In the genomic region with DNA sequence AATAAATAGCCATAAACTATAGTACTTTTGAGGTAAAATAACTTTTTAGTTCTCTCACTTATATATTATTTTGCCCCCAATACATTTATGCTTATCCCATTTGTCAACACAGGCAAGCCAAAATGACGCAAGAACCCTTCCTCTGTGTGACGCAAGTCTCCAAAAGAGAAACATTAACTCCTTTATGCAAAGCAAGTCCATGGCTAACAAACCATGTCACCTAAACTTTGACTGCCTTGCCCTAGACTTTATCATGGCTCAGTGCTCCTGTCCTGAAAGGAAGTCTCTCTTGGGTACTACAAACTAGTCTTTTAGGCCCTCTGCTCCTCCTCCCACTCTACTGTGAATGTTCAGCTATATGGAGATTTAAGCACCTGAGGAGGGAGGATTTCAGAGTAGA, we compare ENCODE assay signal across 26 cellular contexts.
"Had no signal": no experiment of that assay in that cellular context is flagged by ENCODE, and none has a peak within 500 bp of the region (broad histone marks: within the 10 kb centered on the region; RNA-seq: fewer than 3 reads in every experiment).

No MANE protein-coding gene starts in this region.

- DNase-seq: activated CD4-positive, alpha-beta T cell treated with anti-CD3 and anti-CD28 coated beads for 4 hours; activated CD4-positive, alpha-beta T cell treated with anti-CD3 and anti-CD28 coated beads, Interleukin-2, amount 50 U/mL, for 4 hours; activated CD4-positive, CD25-positive, alpha-beta regulatory T cell; activated naive CD4-positive, alpha-beta T cell; activated T-cell treated with anti-CD3 and anti-CD28 coated beads for 4 hours; activated T-cell treated with anti-CD3 and anti-CD28 coated beads, Interleukin-2, amount 50 U/mL, for 72 hours; anterior cingulate cortex; cerebellar nuclear complex; colonic mucosa; dorsolateral prefrontal cortex; effector memory CD4-positive, alpha-beta T cell; erythroblast; islet precursor cell; left cardiac atrium; mammary epithelial cell; naive B cell; nephron progenitor cell; psoas muscle; stimulated activated CD4-positive, alpha-beta T cell treated with anti-CD3 and anti-CD28 coated beads, Interleukin-15, amount 100 ng/mL, for 24 hours; stimulated activated CD4-positive, alpha-beta T cell treated with anti-CD3 and anti-CD28 coated beads, Interleukin-2, amount 100 ng/mL, for 24 hours; stimulated activated naive B cell treated with anti-CD40 and anti-IgM and Interleukin-4, amounts not matched to agents 10 μg/mL and 1 μg/mL and 100 μg/mL, for 72 hours; stomach; thyroid gland; upper lobe of left lung had no signal

- ATAC-seq: activated naive CD4-positive, alpha-beta T cell treated with anti-CD3 and anti-CD28 coated beads, Interleukin-2, amount 50 U/mL, for 72 hours; activated T-cell treated with anti-CD3 and anti-CD28 coated beads, Interleukin-2, amount 50 U/mL, for 72 hours; gastroesophageal sphincter; left cardiac atrium; psoas muscle; stimulated activated naive B cell treated with anti-CD40 and anti-IgM and Interleukin-4, amounts not matched to agents 10 μg/mL and 1 μg/mL and 100 μg/mL, for 72 hours had no signal
